ENCODE assay signal across 1 cellular context in genomic region chr1:172638885-172639831, GRCh38.
TF ChIP-seq lines count a peak whose summit lies in the region.

No MANE protein-coding gene starts in this region.

TF ChIP-seq in WTC11, 78 proteins besides CTCF, POLR2A, EP300 and RAD21 (continued from another document):
- TF ChIP-seq STAT6 (CRISPR knock-in tag; conservative IDR thresholded peaks at IDR 0.05; ENCODE audit: low read depth) = no peak
- TF ChIP-seq AFF4 (CRISPR knock-in tag; IDR thresholded peaks at IDR 0.05; ENCODE audit: borderline replicate concordance) = no peak
- no peak for TF ChIP-seq ZNF416 (CRISPR knock-in tag; IDR thresholded peaks at IDR 0.05)
